ENCODE assay signal across 9 cellular contexts in the genomic region with DNA sequence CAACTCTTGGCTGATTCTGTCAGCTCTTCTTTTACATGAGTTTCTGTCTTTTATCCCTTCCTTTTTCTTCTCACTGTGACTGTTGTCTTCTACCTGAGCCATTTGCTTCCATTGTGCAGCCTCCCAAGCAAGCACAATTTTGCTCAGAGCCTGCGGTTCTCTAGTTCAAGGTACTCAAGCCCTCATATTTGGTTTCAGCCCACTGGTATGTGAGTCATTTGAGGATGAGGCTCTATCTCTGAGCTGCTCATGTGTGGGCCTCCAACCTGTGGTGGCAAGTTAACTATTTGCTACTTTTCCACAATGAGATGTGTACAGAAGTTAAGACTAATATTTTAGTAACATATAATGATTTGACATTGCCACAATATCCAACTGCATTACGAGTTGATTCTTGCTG.
DNase-seq lines count a peak whose midpoint lies in the region; ATAC-seq, FAIRE-seq and TF ChIP-seq lines count a peak whose summit lies in the region.
"Had no signal": no experiment of that assay in that cellular context is flagged by ENCODE, and none has a peak within 500 bp of the region (broad histone marks: within the 10 kb centered on the region; RNA-seq: fewer than 3 reads in every experiment).

No MANE protein-coding gene starts in this region.

- H3K9me3 Mint-ChIP-seq in activated CD4-positive, alpha-beta T cell treated with anti-CD3 and anti-CD28 coated beads for 36 hours (ENCODE audit: low read depth): no peaks in the 10 kb centered on the region

- no peaks in the 10 kb centered on the region for H4K20me1 ChIP-seq in keratinocyte (ENCODE audit: control insufficient read depth, extremely low read depth, insufficient read depth, low read length)

- CTCF ChIA-PET in activated CD4-positive, alpha-beta T cell treated with anti-CD3 and anti-CD28 coated beads for 36 hours (lab: Charles Lee): no interaction called here

- dilution Hi-C loops in keratinocyte (cut with MboI; ENCODE audit: extremely low pct_ligation_motif_present, low sequenced_read_pairs): no loop called here

- no peak overlapping the region for H3K27ac ChIP-seq in keratinocyte (ENCODE audit: control insufficient read depth, insufficient read depth, low read length)

- ATAC-seq in activated CD4-positive, alpha-beta T cell treated with anti-CD3 and anti-CD28 coated beads for 36 hours: peak; percentile 78
- peak; percentile 95 for ATAC-seq in GM21619 (IDR thresholded peaks at IDR 0.05; ENCODE audit: unreplicated experiment)
- peak; percentile 68 for ATAC-seq in HG03196 (IDR thresholded peaks at IDR 0.05; ENCODE audit: unreplicated experiment)
- ATAC-seq: esophagus mucosa had no signal

- DNase-seq in activated CD4-positive, alpha-beta T cell treated with anti-CD3 and anti-CD28 coated beads for 36 hours: peak; percentile 24
- no peak for DNase-seq in activated CD4-positive, alpha-beta T cell treated with anti-CD3 and anti-CD28 coated beads for 1 hour
- DNase-seq in keratinocyte (ENCODE audit: low read depth, low spot score) (no peak), DMS79 treated with DMSO at 0.1 percent for 48 hours (lab: John Stamatoyannopoulos, UW) (no peak), SIG-M5 treated with dmso at 0.1 percent for 504 hours (lab: John Stamatoyannopoulos, UW; ENCODE audit: unreplicated experiment) (no peak), occipital lobe (lab: John Stamatoyannopoulos, UW) (no peak)

- H3K4me1 Mint-ChIP-seq in activated CD4-positive, alpha-beta T cell treated with anti-CD3 and anti-CD28 coated beads for 36 hours: peaks cover 7% of the 10 kb centered on the region

- H3K27me3 Mint-ChIP-seq in activated CD4-positive, alpha-beta T cell treated with anti-CD3 and anti-CD28 coated beads for 36 hours: no peaks in the 10 kb centered on the region

- H3K9me3 ChIP-seq in keratinocyte (ENCODE audit: control insufficient read depth, low read depth, low read length): no peaks in the 10 kb centered on the region

- H3K9me1 ChIP-seq in keratinocyte (ENCODE audit: control insufficient read depth, extremely low read depth, insufficient read depth, low read length): no peaks in the 10 kb centered on the region

- no peak overlapping the region for H3K4me3 Mint-ChIP-seq in activated CD4-positive, alpha-beta T cell treated with anti-CD3 and anti-CD28 coated beads for 36 hours

- no peak overlapping the region for H2AFZ ChIP-seq in keratinocyte (ENCODE audit: control insufficient read depth, low read length)

- no peaks in the 10 kb centered on the region for H3K79me2 ChIP-seq in keratinocyte (ENCODE audit: control insufficient read depth, insufficient read depth, low read length)

- H3K4me2 ChIP-seq in keratinocyte (ENCODE audit: control insufficient read depth, extremely low read depth, insufficient read depth, low read depth, low read length): no peak overlapping the region

- H3K27me3 ChIP-seq in keratinocyte (ENCODE audit: control insufficient read depth, extremely low read depth, insufficient read depth, low read length): no peaks in the 10 kb centered on the region

- peaks cover 0 to 5% of the 10 kb centered on the region in 2 experiments for H3K36me3 ChIP-seq in keratinocyte (ENCODE audit: control insufficient read depth in 2 of 2, extremely low read depth in 1 of 2, insufficient read depth in 2 of 2, low read length in 2 of 2)

- peaks cover 6% of the 10 kb centered on the region for H3K4me1 ChIP-seq in keratinocyte (ENCODE audit: control insufficient read depth, extremely low read depth, insufficient read depth, low read length)

- no peak for TF ChIP-seq CTCF in keratinocyte (optimal IDR thresholded peaks at IDR 0.05 in 1 of 3, IDR thresholded peaks at IDR 0.05 in 1 of 3, conservative IDR thresholded peaks at IDR 0.05 in 1 of 3; ENCODE audit: extremely low read depth in 1 of 3, insufficient read depth in 2 of 3, low read length in 3 of 3)

- intact Hi-C loops in activated CD4-positive, alpha-beta T cell treated with anti-CD3 and anti-CD28 coated beads for 36 hours (cut with DNase I, micrococcal nuclease): no loop called here

- POLR2A ChIA-PET in activated CD4-positive, alpha-beta T cell treated with anti-CD3 and anti-CD28 coated beads for 36 hours (lab: Charles Lee): no interaction called here

- H3K9ac ChIP-seq in keratinocyte (ENCODE audit: control insufficient read depth, extremely low read depth, insufficient read depth, low read length): no peak overlapping the region

- peak; percentile 23 for FAIRE-seq in keratinocyte (lab: Jason Lieb, UNC)

- no peak overlapping the region for H3K4me3 ChIP-seq in keratinocyte (ENCODE audit: control insufficient read depth in 2 of 3, extremely low read depth in 1 of 3, insufficient read depth in 2 of 3, low read depth in 1 of 3, low read length in 3 of 3)

- H3K27ac Mint-ChIP-seq in activated CD4-positive, alpha-beta T cell treated with anti-CD3 and anti-CD28 coated beads for 36 hours: peak overlapping the region; percentile 7

- H3K36me3 Mint-ChIP-seq in activated CD4-positive, alpha-beta T cell treated with anti-CD3 and anti-CD28 coated beads for 36 hours (ENCODE audit: low read depth): peaks cover 18% of the 10 kb centered on the region
